In the genomic region with DNA sequence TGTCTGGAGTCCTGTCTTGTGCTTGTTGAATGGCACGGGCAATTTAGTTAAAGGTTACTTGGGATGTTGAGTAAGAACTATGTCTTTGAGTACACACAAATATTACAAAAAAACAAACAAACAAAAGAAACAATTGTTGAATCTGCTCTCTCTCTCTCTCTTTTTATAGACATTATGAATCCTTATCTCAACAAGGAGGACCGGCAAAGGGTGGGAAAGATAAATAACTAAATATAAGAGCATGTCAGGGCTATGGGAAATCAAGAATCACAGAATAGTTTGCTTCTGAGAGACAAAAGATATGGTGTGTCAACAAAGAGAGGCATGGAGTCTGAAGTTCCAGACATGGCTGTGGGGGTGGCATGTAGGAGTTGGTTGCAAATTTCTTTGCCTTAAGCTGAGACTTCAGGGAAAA, we compare ENCODE assay signal across 17 cellular contexts.
DNase-seq lines count a peak whose midpoint lies in the region; ATAC-seq and TF ChIP-seq lines count a peak whose summit lies in the region.
"Had no signal": no experiment of that assay in that cellular context is flagged by ENCODE, and none has a peak within 500 bp of the region (broad histone marks: within the 10 kb centered on the region; RNA-seq: fewer than 3 reads in every experiment).

No MANE protein-coding gene starts in this region.

- H3K9me3 ChIP-seq in hepatocyte (ENCODE audit: low read depth), result no peaks in the 10 kb centered on the region
- H3K9me3 ChIP-seq: BE2C, Peyer's patch had no signal

- H3K4me3 Mint-ChIP-seq in activated naive CD4-positive, alpha-beta T cell treated with anti-CD3 and anti-CD28 coated beads, Interleukin-2, amount 50 U/mL, for 24 hours, result no peak overlapping the region
- H3K4me3 Mint-ChIP-seq in activated naive CD4-positive, alpha-beta T cell treated with anti-CD3 and anti-CD28 coated beads, Interleukin-2, amount 10 ng/mL, durations not matched to agents 7 days and 5 days, result no peak overlapping the region
- no peak overlapping the region for H3K4me3 Mint-ChIP-seq in stimulated activated naive CD8-positive, alpha-beta T cell treated with anti-CD3 and anti-CD28 coated beads, Interleukin-15, amount 100 ng/mL, for 72 hours
- H3K4me3 Mint-ChIP-seq: T-cell had no signal

- no peaks in the 10 kb centered on the region for H3K4me1 Mint-ChIP-seq in activated naive CD4-positive, alpha-beta T cell treated with anti-CD3 and anti-CD28 coated beads, Interleukin-2, amount 50 U/mL, for 24 hours
- H3K4me1 Mint-ChIP-seq in activated naive CD4-positive, alpha-beta T cell treated with anti-CD3 and anti-CD28 coated beads, Interleukin-2, amount 10 ng/mL, durations not matched to agents 7 days and 5 days, result no peaks in the 10 kb centered on the region
- peaks cover 5% of the 10 kb centered on the region for H3K4me1 Mint-ChIP-seq in stimulated activated naive CD8-positive, alpha-beta T cell treated with anti-CD3 and anti-CD28 coated beads, Interleukin-15, amount 100 ng/mL, for 72 hours
- H3K4me1 Mint-ChIP-seq: T-cell had no signal

- DNase-seq in activated naive CD4-positive, alpha-beta T cell treated with anti-CD3 and anti-CD28 coated beads, Interleukin-2, amount 10 ng/mL, durations not matched to agents 7 days and 5 days, result no peak
- DNase-seq in OCI-M1 (lab: John Stamatoyannopoulos, UW), result peak; percentile 18
- DNase-seq in hepatocyte (ENCODE audit: low spot score), result peak; percentile 9
- no peak for DNase-seq in iPS-NIHi7 (ENCODE audit: extremely low spot score)
- DNase-seq in stimulated activated naive CD8-positive, alpha-beta T cell treated with anti-CD3 and anti-CD28 coated beads, Interleukin-15, amount 100 ng/mL, for 72 hours, result no peak
- DNase-seq: BE2C; KG1; NCI-H1105; NCI-H1694 treated with DMSO at 0.1 percent for 48 hours; NCI-H2227 treated with DMSO at 0.1 percent for 48 hours; NCI-H510A treated with DMSO at 0.1 percent for 48 hours; NCI-H748 treated with DMSO at 0.1 percent for 48 hours; NK-92 treated with Interleukin-12 subunit alpha and Interleukin-12 subunit beta, amount 100 ng/mL, for 24 hours; Peyer's patch; T-cell had no signal

- peak overlapping the region; percentile 0 for H3K27ac Mint-ChIP-seq in activated naive CD4-positive, alpha-beta T cell treated with anti-CD3 and anti-CD28 coated beads, Interleukin-2, amount 50 U/mL, for 24 hours
- H3K27ac Mint-ChIP-seq in activated naive CD4-positive, alpha-beta T cell treated with anti-CD3 and anti-CD28 coated beads, Interleukin-2, amount 10 ng/mL, durations not matched to agents 7 days and 5 days, result no peak overlapping the region
- no peak overlapping the region for H3K27ac Mint-ChIP-seq in stimulated activated naive CD8-positive, alpha-beta T cell treated with anti-CD3 and anti-CD28 coated beads, Interleukin-15, amount 100 ng/mL, for 72 hours
- H3K27ac Mint-ChIP-seq: T-cell had no signal

- no peak overlapping the region for H3K4me2 ChIP-seq in hepatocyte

- no peak for TF ChIP-seq CTCF in hepatocyte (IDR thresholded peaks at IDR 0.05; ENCODE audit: poor library complexity)

- H3K27ac ChIP-seq in hepatocyte, result peak overlapping the region; percentile 5
- H3K27ac ChIP-seq: Peyer's patch had no signal

- H3K79me2 ChIP-seq in hepatocyte, result no peaks in the 10 kb centered on the region

- no peaks in the 10 kb centered on the region for H4K20me1 ChIP-seq in hepatocyte (ENCODE audit: insufficient read depth, poor library complexity, severe bottlenecking)

- ATAC-seq in stimulated activated naive CD8-positive, alpha-beta T cell treated with anti-CD3 and anti-CD28 coated beads, Interleukin-15, amount 100 ng/mL, for 72 hours, result no peak
- ATAC-seq in GM18861 (IDR thresholded peaks at IDR 0.05; ENCODE audit: unreplicated experiment), result no peak
- ATAC-seq: T-cell had no signal

- H3K27me3 ChIP-seq in hepatocyte, result no peaks in the 10 kb centered on the region
- H3K27me3 ChIP-seq: BE2C, Peyer's patch had no signal

- CTCF ChIA-PET in activated naive CD4-positive, alpha-beta T cell treated with anti-CD3 and anti-CD28 coated beads, Interleukin-2, amount 10 ng/mL, durations not matched to agents 7 days and 5 days (lab: Charles Lee), result no interaction called here

- no peaks in the 10 kb centered on the region for H3K9me3 Mint-ChIP-seq in activated naive CD4-positive, alpha-beta T cell treated with anti-CD3 and anti-CD28 coated beads, Interleukin-2, amount 50 U/mL, for 24 hours
- no peaks in the 10 kb centered on the region for H3K9me3 Mint-ChIP-seq in activated naive CD4-positive, alpha-beta T cell treated with anti-CD3 and anti-CD28 coated beads, Interleukin-2, amount 10 ng/mL, durations not matched to agents 7 days and 5 days
- no peaks in the 10 kb centered on the region for H3K9me3 Mint-ChIP-seq in stimulated activated naive CD8-positive, alpha-beta T cell treated with anti-CD3 and anti-CD28 coated beads, Interleukin-15, amount 100 ng/mL, for 72 hours
- H3K9me3 Mint-ChIP-seq: T-cell had no signal

- peaks cover 42% of the 10 kb centered on the region for H3K4me1 ChIP-seq in hepatocyte (ENCODE audit: insufficient read depth)
- H3K4me1 ChIP-seq: Peyer's patch had no signal

- no peaks in the 10 kb centered on the region for H3K36me3 ChIP-seq in hepatocyte (replicated peaks; ENCODE audit: insufficient read depth, low read depth)
- H3K36me3 ChIP-seq: BE2C, Peyer's patch had no signal

- H3K36me3 Mint-ChIP-seq in activated naive CD4-positive, alpha-beta T cell treated with anti-CD3 and anti-CD28 coated beads, Interleukin-2, amount 50 U/mL, for 24 hours, result no peaks in the 10 kb centered on the region
- H3K36me3 Mint-ChIP-seq in activated naive CD4-positive, alpha-beta T cell treated with anti-CD3 and anti-CD28 coated beads, Interleukin-2, amount 10 ng/mL, durations not matched to agents 7 days and 5 days, result no peaks in the 10 kb centered on the region
- H3K36me3 Mint-ChIP-seq: T-cell had no signal

- no peaks in the 10 kb centered on the region for H3K27me3 Mint-ChIP-seq in activated naive CD4-positive, alpha-beta T cell treated with anti-CD3 and anti-CD28 coated beads, Interleukin-2, amount 50 U/mL, for 24 hours
- peaks cover 14% of the 10 kb centered on the region for H3K27me3 Mint-ChIP-seq in activated naive CD4-positive, alpha-beta T cell treated with anti-CD3 and anti-CD28 coated beads, Interleukin-2, amount 10 ng/mL, durations not matched to agents 7 days and 5 days
- no peaks in the 10 kb centered on the region for H3K27me3 Mint-ChIP-seq in stimulated activated naive CD8-positive, alpha-beta T cell treated with anti-CD3 and anti-CD28 coated beads, Interleukin-15, amount 100 ng/mL, for 72 hours
- H3K27me3 Mint-ChIP-seq: T-cell had no signal

- H3K9me2 ChIP-seq in hepatocyte (replicated peaks; ENCODE audit: insufficient read depth), result no peaks in the 10 kb centered on the region

- WGBS in hepatocyte (ENCODE audit: low lambda C conversion rate, missing lambda C conversion rate), result 44% methylated on average over 2 of the region's 2 CpGs

- no peak overlapping the region for H3K4me3 ChIP-seq in hepatocyte
- H3K4me3 ChIP-seq: Peyer's patch had no signal

- no peak overlapping the region for H2AFZ ChIP-seq in hepatocyte

Comparison
In these comparisons a context has a peak if more than half of its experiments do, and no peak if none do; other contexts are left out.
1. DNase-seq: peak in OCI-M1 (single experiment) and hepatocyte (single experiment); none in activated naive CD4-positive, alpha-beta T cell treated with anti-CD3 and anti-CD28 coated beads, Interleukin-2, amount 10 ng/mL, durations not matched to agents 7 days and 5 days (single experiment), iPS-NIHi7 (single experiment) and stimulated activated naive CD8-positive, alpha-beta T cell treated with anti-CD3 and anti-CD28 coated beads, Interleukin-15, amount 100 ng/mL, for 72 hours (0 of 2).